Comparison of ENCODE assay signal across 8 cellular contexts in the genomic region with DNA sequence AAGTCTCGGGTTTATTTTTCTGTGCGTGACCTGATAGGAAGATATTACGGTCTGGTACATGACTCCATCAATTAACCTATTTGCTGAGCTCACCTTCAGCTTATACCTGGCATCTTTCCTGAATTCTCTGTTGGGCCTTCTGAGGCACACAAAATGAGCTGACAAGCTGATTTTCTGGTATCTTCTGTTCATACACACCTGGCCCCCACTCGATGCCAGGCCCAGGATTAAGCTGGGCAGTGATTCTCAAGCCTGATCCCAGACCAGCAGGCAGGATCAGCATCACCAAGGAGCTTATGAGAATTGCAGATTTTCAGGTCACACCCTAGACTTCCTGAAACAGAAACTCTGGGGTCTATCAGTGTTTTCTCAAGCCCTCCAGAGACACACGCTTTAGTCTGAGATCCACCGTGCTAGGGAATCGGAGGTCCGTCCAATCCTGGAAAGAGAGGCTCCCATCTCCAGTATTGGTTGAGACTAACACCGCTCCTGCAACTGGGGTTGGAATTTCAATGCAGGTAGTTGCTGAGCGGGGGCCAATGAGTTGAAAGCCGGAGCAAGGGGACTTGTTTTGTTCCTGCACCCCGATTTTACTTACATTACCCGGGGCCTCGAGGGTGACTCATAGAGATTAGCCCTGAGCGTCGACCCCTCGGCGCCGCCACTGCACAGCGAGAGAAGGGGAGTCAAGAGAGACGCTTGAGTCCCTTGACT. TPM values are rescaled to one million over a fixed set of nuclear protein-coding genes. Genes with fewer than 3 reads are reported as not detected.
DNase-seq lines count a peak whose midpoint lies in the region; ATAC-seq and TF ChIP-seq lines count a peak whose summit lies in the region.

No MANE protein-coding gene starts in this region.

- no TSS peak for BruUV-seq in A673 (replicated peaks; lab: Mats Ljungman, UMichigan)

- peak overlapping the region; percentile 100 for H3K27ac Mint-ChIP-seq in T-helper 17 cell

- peak overlapping the region; percentile 84 for H3K4me3 ChIP-seq in A673 (ENCODE audit: low read depth, low read length, poor library complexity, severe bottlenecking)
- H3K4me3 ChIP-seq in sigmoid colon = peak overlapping the region; percentile 75 to 95 (median 90)

- peaks cover 4% of the 10 kb centered on the region for H3K36me3 Mint-ChIP-seq in T-helper 17 cell (ENCODE audit: low read depth)

- no peak for TF ChIP-seq POLR2A in sigmoid colon (IDR thresholded peaks at IDR 0.05)

- TF ChIP-seq EP300 in sigmoid colon (IDR thresholded peaks at IDR 0.05) = no peak

- no peaks in the 10 kb centered on the region for H3K9me3 ChIP-seq in A673 (ENCODE audit: low read depth, low read length, poor library complexity, severe bottlenecking)
- H3K9me3 ChIP-seq in T-helper 17 cell (ENCODE audit: control insufficient read depth, low read length, poor library complexity, severe bottlenecking) = no peaks in the 10 kb centered on the region
- no peaks in the 10 kb centered on the region for H3K9me3 ChIP-seq in sigmoid colon

- peaks cover 16% of the 10 kb centered on the region for H3K4me1 ChIP-seq in A673 (ENCODE audit: insufficient read depth, low read length, poor library complexity, severe bottlenecking)
- peaks cover 0 to 34% (median 29%) of the 10 kb centered on the region in 4 donors for H3K4me1 ChIP-seq in sigmoid colon

- POLR2A ChIA-PET in A673 (lab: Charles Lee; ENCODE audit: low non-redundant PET) = no interaction called here

- intact Hi-C loops in A673 (cut with micrococcal nuclease; ENCODE audit: unreplicated experiment) (no loop called here), Right ventricle myocardium superior (cut with DNase I) (no loop called here), sigmoid colon (cut with DNase I) (loop anchor here (2.0 kb wide), 1 partner anchor 148 kb away; the partner anchor contains the start of gene RPL14)

- TF ChIP-seq CTCF in A673 (conservative IDR thresholded peaks at IDR 0.05; ENCODE audit: low read depth, low read length) (no peak), sigmoid colon (IDR thresholded peaks at IDR 0.05) (no peak)

- peak overlapping the region; percentile 99 for H3K4me3 Mint-ChIP-seq in T-helper 17 cell

- peak overlapping the region; percentile 93 for H3K27ac ChIP-seq in A673 (ENCODE audit: low read depth, low read length, poor library complexity, severe bottlenecking)
- peak overlapping the region; percentile 90 to 99 (median 98) for H3K27ac ChIP-seq in sigmoid colon

- H3K27me3 ChIP-seq in A673 (replicated peaks; ENCODE audit: insufficient read depth, low read depth, low read length, poor library complexity) = no peaks in the 10 kb centered on the region
- no peaks in the 10 kb centered on the region for H3K27me3 ChIP-seq in sigmoid colon

- peaks cover 15% of the 10 kb centered on the region for H3K4me1 Mint-ChIP-seq in T-helper 17 cell

- WGBS in sigmoid colon, 2 donors = 25 to 40% methylated on average over 21 of the region's 21 CpGs

- DNase-seq in A673 (ENCODE audit: low spot score) = peak; percentile 6
- DNase-seq in T-helper 17 cell = no peak
- DNase-seq in Right ventricle myocardium superior = no peak
- no peak for DNase-seq in sigmoid colon
- DNase-seq in foreskin melanocyte = no peak
- no peak for DNase-seq in NCI-H446 treated with DMSO at 0.1 percent for 48 hours (lab: John Stamatoyannopoulos, UW)

- CTCF ChIA-PET in A673 (lab: Charles Lee) = interaction anchor here (0.6 kb wide), 1 partner anchor 1162 kb away, joined by 4 read pairs; no protein-coding TSS in a partner anchor

- H3K36me3 ChIP-seq in A673 (ENCODE audit: insufficient read depth, low read length, poor library complexity, severe bottlenecking) (peaks cover 20% of the 10 kb centered on the region), sigmoid colon (peaks cover 6 to 30% (median 12%) of the 10 kb centered on the region in 4 donors)

- H3K27me3 Mint-ChIP-seq in T-helper 17 cell = no peaks in the 10 kb centered on the region

- peak; percentile 24 for ATAC-seq in GM19438 (IDR thresholded peaks at IDR 0.05; ENCODE audit: low read depth, unreplicated experiment)
- ATAC-seq in T-helper 17 cell = no peak
- peak; percentile 0 for ATAC-seq in Right ventricle myocardium superior (ENCODE audit: poor library complexity)
- ATAC-seq in HG03097 (IDR thresholded peaks at IDR 0.05; ENCODE audit: low FRiP score, unreplicated experiment) = no peak

RNA-seq across cellular contexts. Expression of gene EIF1B, which starts 0.6 kb away (rescaled TPM):
- total RNA-seq in A673 (2021) = 32.1 and 34.4 TPM in 2 replicates
- total RNA-seq in T-helper 17 cell = 10 to 100 TPM; 55.4 to 62.1 TPM
- 339 TPM for total RNA-seq in Right ventricle myocardium superior
- total RNA-seq in sigmoid colon = 10 to 100 TPM; 27.1 to 42.8 (median 39.5) TPM
- polyA plus RNA-seq in sigmoid colon = 10 to 100 TPM; 54.8 to 94.1 (median 69.7) TPM

Comparison
In these comparisons a context has a peak if more than half of its experiments do, and no peak if none do; other contexts are left out.
1. ATAC-seq: peak in GM19438 (single experiment) and Right ventricle myocardium superior (single experiment); none in T-helper 17 cell (single experiment) and HG03097 (single experiment).